In genomic region chr20:51553897-51554504, GRCh38 we compare ENCODE assay signal across 16 cellular contexts. TPM values are rescaled to one million over a fixed set of nuclear protein-coding genes. Genes with fewer than 3 reads are reported as not detected.
DNase-seq lines count a peak whose midpoint lies in the region; ATAC-seq, FAIRE-seq and TF ChIP-seq lines count a peak whose summit lies in the region.
"Had no signal": no experiment of that assay in that cellular context is flagged by ENCODE, and none has a peak within 500 bp of the region (broad histone marks: within the 10 kb centered on the region; RNA-seq: fewer than 3 reads in every experiment).

No MANE protein-coding gene starts in this region.

- POLR2A ChIA-PET in K562 (lab: Yijun Ruan, JAX), result interaction anchor here (1.0 to 2.4 kb wide), 3 partner anchors 9 to 246 kb away, joined by 3 to 11 read pairs (median 3); no protein-coding TSS in a partner anchor

- no peak overlapping the region for H2BK5ac ChIP-seq in mesenchymal stem cell (ENCODE audit: low read depth, low read length, poor library complexity, severe bottlenecking)

- H4K20me1 ChIP-seq in K562 (replicated peaks; ENCODE audit: control insufficient read depth, insufficient read depth, low read length), result no peaks in the 10 kb centered on the region

- TF ChIP-seq CTCF in AG09309 (IDR thresholded peaks at IDR 0.05; ENCODE audit: control insufficient read depth, insufficient read depth, low read depth, low read length, missing control alignments) (no peak), K562 (IDR thresholded peaks at IDR 0.05 in 2 of 3, conservative IDR thresholded peaks at IDR 0.05 in 1 of 3; ENCODE audit: insufficient read depth in 2 of 3, low read depth in 1 of 3, low read length in 3 of 3) (no peak), coronary artery (IDR thresholded peaks at IDR 0.05) (no peak)

- no peaks in the 10 kb centered on the region for H3K79me2 ChIP-seq in K562 (ENCODE audit: control insufficient read depth, insufficient read depth, low read length)

- H2AK5ac ChIP-seq in mesenchymal stem cell (ENCODE audit: low read length, severe bottlenecking), result no peak overlapping the region

- ATAC-seq in K562 (no peak), GM21825 (IDR thresholded peaks at IDR 0.05; ENCODE audit: unreplicated experiment) (no peak), GM19328 (IDR thresholded peaks at IDR 0.05; ENCODE audit: unreplicated experiment) (no peak)
- ATAC-seq: pancreas had no signal

- TF ChIP-seq POLR2A in K562 (conservative IDR thresholded peaks at IDR 0.05), result no peak

- CTCF ChIA-PET in K562 (lab: Yijun Ruan, JAX; ENCODE audit: low intra/inter-chr PET ratio), result no interaction called here

- BruUV-seq in K562 (replicated peaks; lab: Mats Ljungman, UMichigan), result no TSS peak

- intact Hi-C loops in K562 (cut with micrococcal nuclease), result no loop called here

- H3K23ac ChIP-seq in mesenchymal stem cell (ENCODE audit: low read length in 2 of 2), result no peak overlapping the region

- H3K9ac ChIP-seq in K562 (ENCODE audit: insufficient read depth in 1 of 2, low read depth in 2 of 2, low read length in 2 of 2), result no peak overlapping the region
- H3K9ac ChIP-seq in mesenchymal stem cell (ENCODE audit: low read length), result peak overlapping the region; percentile 53

- H3K9me3 ChIP-seq in K562 (replicated peaks; ENCODE audit: control insufficient read depth, insufficient read depth, low read depth, low read length), result no peaks in the 10 kb centered on the region
- H3K9me3 ChIP-seq in mesenchymal stem cell (ENCODE audit: control insufficient read depth, low read length), result no peaks in the 10 kb centered on the region
- H3K9me3 ChIP-seq: pancreas had no signal

- no peaks in the 10 kb centered on the region for H3K79me1 ChIP-seq in mesenchymal stem cell (replicated peaks; ENCODE audit: low read length, poor library complexity, severe bottlenecking)

- H3K4ac ChIP-seq in mesenchymal stem cell (ENCODE audit: low read depth in 1 of 2, low read length in 2 of 2), result no peak overlapping the region

- H3K4me3 ChIP-seq in AG09309 (ENCODE audit: control insufficient read depth, low read depth, low read length), result no peak overlapping the region
- no peak overlapping the region for H3K4me3 ChIP-seq in K562
- H3K4me3 ChIP-seq in mesenchymal stem cell (ENCODE audit: insufficient read depth in 1 of 2, low read depth in 1 of 2, low read length in 2 of 2), result peak overlapping the region in 1 of 2 experiments; percentile 7
- H3K4me3 ChIP-seq in coronary artery, result no peak overlapping the region
- H3K4me3 ChIP-seq: pancreas had no signal

- no peak overlapping the region for H2BK15ac ChIP-seq in mesenchymal stem cell (ENCODE audit: low read depth, poor library complexity, severe bottlenecking)

- 7% methylated on average over 6 of the region's 8 CpGs for WGBS in K562 (ENCODE audit: insufficient coverage, low coverage, missing lambda C conversion rate)
- WGBS in mesenchymal stem cell, result 78% methylated on average over 8 of the region's 8 CpGs

- H3K4me2 ChIP-seq in K562 (ENCODE audit: insufficient read depth, low read length), result no peak overlapping the region
- H3K4me2 ChIP-seq in mesenchymal stem cell (ENCODE audit: low read length, poor library complexity, severe bottlenecking), result no peak overlapping the region

- FAIRE-seq in K562 (lab: Jason Lieb, UNC), result no peak
- FAIRE-seq: pancreas had no signal

- H2BK120ac ChIP-seq in mesenchymal stem cell (ENCODE audit: low read depth, low read length), result no peak overlapping the region

- no peak overlapping the region for H2BK12ac ChIP-seq in mesenchymal stem cell (ENCODE audit: low read length in 2 of 2)

- H4K91ac ChIP-seq in mesenchymal stem cell (ENCODE audit: low read length), result no peak overlapping the region

- no peak overlapping the region for H4K8ac ChIP-seq in mesenchymal stem cell (ENCODE audit: low read length)

- H3K27me3 ChIP-seq in K562 (ENCODE audit: control insufficient read depth in 2 of 2, insufficient read depth in 2 of 2, low read length in 2 of 2) (peaks cover 3 to 7% of the 10 kb centered on the region in 2 experiments; a peak in 3 of 5 replicates), mesenchymal stem cell (ENCODE audit: control insufficient read depth in 1 of 2, insufficient read depth in 1 of 2, low read length in 2 of 2) (peaks cover 2 to 5% of the 10 kb centered on the region in 2 experiments)
- H3K27me3 ChIP-seq: brain microvascular endothelial cell, pancreas had no signal

- no peak overlapping the region for H3K18ac ChIP-seq in mesenchymal stem cell (ENCODE audit: low read depth in 1 of 2, low read length in 2 of 2)

- H3K27ac ChIP-seq in K562 (ENCODE audit: extremely low read depth, low read depth, low read length) (no peak overlapping the region), mesenchymal stem cell (ENCODE audit: low read length, poor library complexity, severe bottlenecking) (no peak overlapping the region), coronary artery (no peak overlapping the region)
- H3K27ac ChIP-seq: brain microvascular endothelial cell, pancreas had no signal

- no peaks in the 10 kb centered on the region for H3K9me1 ChIP-seq in K562 (ENCODE audit: control insufficient read depth, insufficient read depth, low read length)

- H3K4me1 ChIP-seq in K562 (replicated peaks in 1 of 2; ENCODE audit: control insufficient read depth in 2 of 2, insufficient read depth in 2 of 2, low read length in 2 of 2) (peaks cover 0 to 2% of the 10 kb centered on the region in 2 experiments; a peak in 1 of 5 replicates), mesenchymal stem cell (ENCODE audit: control insufficient read depth, insufficient read depth, low read depth, low read length) (no peaks in the 10 kb centered on the region)
- H3K4me1 ChIP-seq: pancreas had no signal

- no peak for TF ChIP-seq EP300 in K562 (IDR thresholded peaks at IDR 0.05; ENCODE audit: low read length)

- DNase-seq in AG09309 (ENCODE audit: low read depth), result peak; percentile 44
- peak; percentile 77 for DNase-seq in HCEC 1CT
- DNase-seq in K562 (ENCODE audit: extremely low read depth in 1 of 4, low spot score in 3 of 4), result no peak
- peak; percentile 63 for DNase-seq in mesenchymal stem cell
- DNase-seq in ecto neural progenitor cell (ENCODE audit: low spot score), result no peak
- no peak for DNase-seq in coronary artery (ENCODE audit: low spot score)
- DNase-seq: activated CD4-positive, alpha-beta T cell treated with anti-CD3 and anti-CD28 coated beads, Interleukin-2, amount 50 U/mL, for 4 hours; activated effector memory CD4-positive, alpha-beta T cell treated with Interleukin-2 at 50 U/mL for 16 hours; brain microvascular endothelial cell; kidney glomerular epithelial cell; MV-4-11; pancreas; SHP77 treated with DMSO at 0.1 percent for 48 hours; substantia nigra had no signal

- H3K36me3 ChIP-seq in K562 (ENCODE audit: control insufficient read depth, insufficient read depth, low read length) (no peaks in the 10 kb centered on the region), mesenchymal stem cell (ENCODE audit: control insufficient read depth in 1 of 2, insufficient read depth in 2 of 2, low read depth in 1 of 2, low read length in 2 of 2) (no peaks in the 10 kb centered on the region)
- H3K36me3 ChIP-seq: brain microvascular endothelial cell, pancreas had no signal

- no peak overlapping the region for H3K14ac ChIP-seq in mesenchymal stem cell (ENCODE audit: low read length in 2 of 2)

- in situ Hi-C loops in K562 (cut with MboI), result no loop called here

- TF ChIP-seq RAD21 in K562 (CRISPR knock-in tag; conservative IDR thresholded peaks at IDR 0.05 in 1 of 2, IDR thresholded peaks at IDR 0.05 in 1 of 2), result no peak

- H2AFZ ChIP-seq in K562 (ENCODE audit: low read depth, low read length) (peak overlapping the region; percentile 11; the same call in 1 of the 2 replicates), mesenchymal stem cell (ENCODE audit: low read depth, low read length) (no peak overlapping the region)

TF ChIP-seq in K562, 482 proteins besides CTCF, POLR2A, EP300 and RAD21 (continues in another document):
- TF ChIP-seq USF1 (CRISPR knock-in tag; IDR thresholded peaks at IDR 0.05) (no peak), KDM1A (IDR thresholded peaks at IDR 0.05) (no peak), MCM3 (IDR thresholded peaks at IDR 0.05) (no peak), SAFB (IDR thresholded peaks at IDR 0.05; ENCODE audit: borderline replicate concordance, low read depth, low read length) (no peak), HNRNPH1 (optimal IDR thresholded peaks at IDR 0.05; ENCODE audit: low read depth, low read length) (no peak), RBM34 (IDR thresholded peaks at IDR 0.05; ENCODE audit: borderline replicate concordance, insufficient read depth, low read length) (no peak), ZNF764 (CRISPR knock-in tag; IDR thresholded peaks at IDR 0.05; ENCODE audit: low read depth) (no peak), CTBP1 (IDR thresholded peaks at IDR 0.05; ENCODE audit: borderline replicate concordance) (no peak)

RNA-seq across cellular contexts. Expression of gene NFATC2, which starts 11.5 kb away (rescaled TPM):
- total RNA-seq in K562 (2011; cell fraction: chromatin; rRNA removed; ENCODE audit: low replicate concordance), result 19.7 and 27.2 TPM in 2 replicates
- 7.7 and 10.9 TPM in 2 replicates for total RNA-seq in K562 (2011; cell fraction: nucleolus; rRNA removed)
- total RNA-seq in K562 (2011; cell fraction: nucleoplasm; rRNA removed), result 16.1 and 29.1 TPM in 2 replicates
- total RNA-seq in K562 (2014; rRNA removed) (2.5 and 3.7 TPM in 2 replicates), K562 (2014; rRNA removed; fragmentation: Illumina TruSeq; extraction: Trizol) (2.7 and 3.0 TPM in 2 replicates), K562 (2015; rRNA removed; fragmentation: Illumina TruSeq; extraction: Trizol) (2.6 and 3.3 TPM in 2 replicates), K562 (2021) (11.2 and 11.3 TPM in 2 replicates)
- polyA plus RNA-seq in K562 (2011; rRNA removed) (1.6 and 2.1 TPM in 2 replicates), K562 (2014; fragmentation: Illumina TruSeq; extraction: Trizol) (7.0 and 8.1 TPM in 2 replicates), K562 (2014; fragmentation: Nextera tagmentation; extraction: Ambion mirVana) (1 to 10 TPM; 1.9 to 4.1 TPM), K562 (2014; rRNA removed) (3.8 and 4.0 TPM in 2 replicates)
- 1.00 and 1.6 TPM in 2 replicates for polyA plus RNA-seq in K562 (2011; cell fraction: cytosol; rRNA removed)
- 5.3 and 5.7 TPM in 2 replicates for polyA plus RNA-seq in K562 (2011; cell fraction: nucleus; rRNA removed)
- polyA plus RNA-seq in K562 (2012), result 7.2 and 8.8 TPM in 2 replicates
- polyA minus RNA-seq in K562 (2011; rRNA and poly(A)+ RNA removed), result 2.7 and 4.2 TPM in 2 replicates
- 4.4 and 4.8 TPM in 2 replicates for polyA minus RNA-seq in K562 (2011; cell fraction: cytosol; rRNA and poly(A)+ RNA removed)
- 4.3 TPM in 2 replicates for polyA minus RNA-seq in K562 (2011; cell fraction: nucleus; rRNA and poly(A)+ RNA removed)
- 3.8 TPM for polyA plus RNA-seq in mesenchymal stem cell (2013, experiment 1 of 2)
- polyA plus RNA-seq in mesenchymal stem cell (2013, experiment 2 of 2), result 3.6 TPM

Comparison
In these comparisons a context has a peak if more than half of its experiments do, and no peak if none do; other contexts are left out.
1. DNase-seq: peak in AG09309 (single experiment), HCEC 1CT (single experiment) and mesenchymal stem cell (single experiment); none in K562 (0 of 4), ecto neural progenitor cell (single experiment) and coronary artery (single experiment).